In the genomic region with DNA sequence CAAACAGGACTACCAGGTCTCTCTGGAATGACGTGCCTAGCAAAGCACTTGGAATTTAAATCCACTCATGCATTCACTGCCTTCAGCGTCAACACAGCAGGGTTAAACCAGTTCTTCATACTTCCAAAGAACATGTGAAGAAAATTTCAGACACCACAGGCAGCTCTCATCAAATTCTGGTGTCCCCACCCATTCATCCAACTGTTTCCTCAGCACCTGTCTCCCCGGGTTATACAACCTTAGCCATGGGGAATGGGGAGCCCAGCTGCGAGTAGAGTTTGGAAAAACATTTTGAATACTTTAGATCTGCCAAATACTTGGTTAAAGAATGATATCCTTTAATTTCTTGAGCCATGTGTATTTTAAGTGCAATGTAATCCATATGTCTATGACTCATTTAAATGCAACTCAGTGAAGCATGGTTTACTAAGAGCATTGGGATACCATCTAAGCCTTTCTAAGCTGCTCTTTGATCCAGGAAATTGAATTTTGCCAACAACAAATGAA, we compare ENCODE assay signal across 10 cellular contexts. TPM values are rescaled to one million over a fixed set of nuclear protein-coding genes. Genes with fewer than 3 reads are reported as not detected.
A peak's percentile ranks its signal among the peaks of the same experiment; 100 is the strongest.
DNase-seq lines count a peak whose midpoint lies in the region; ATAC-seq and TF ChIP-seq lines count a peak whose summit lies in the region.
"Had no signal": no experiment of that assay in that cellular context is flagged by ENCODE, and none has a peak within 500 bp of the region (broad histone marks: within the 10 kb centered on the region; RNA-seq: fewer than 3 reads in every experiment).

No MANE protein-coding gene starts in this region.

- H3F3A ChIP-seq in SK-N-SH (replicated peaks; ENCODE audit: insufficient read depth) (peaks cover 53% of the 10 kb centered on the region), smooth muscle cell (ENCODE audit: low read depth) (peaks cover 36% of the 10 kb centered on the region)

- TF ChIP-seq RAD21 in SK-N-SH (IDR thresholded peaks at IDR 0.05; ENCODE audit: low read length) = no peak

- peaks cover 95% of the 10 kb centered on the region for H3K79me2 ChIP-seq in SK-N-SH (ENCODE audit: insufficient read depth)
- H3K79me2 ChIP-seq in smooth muscle cell (ENCODE audit: low read depth) = peaks cover 59% of the 10 kb centered on the region

- no peaks in the 10 kb centered on the region for H3K9me3 Mint-ChIP-seq in HFFc6
- no peaks in the 10 kb centered on the region for H3K9me3 Mint-ChIP-seq in activated naive CD4-positive, alpha-beta T cell treated with anti-CD3 and anti-CD28 coated beads, Interleukin-2, amount 50 U/mL, for 72 hours
- H3K9me3 Mint-ChIP-seq: naive thymus-derived CD4-positive, alpha-beta T cell had no signal

- POLR2A ChIA-PET in SK-N-SH (lab: Yijun Ruan, JAX) = no interaction called here

- peak overlapping the region; percentile 74 to 92; a peak in 3 of 4 replicates for H3K27ac ChIP-seq in SK-N-SH (ENCODE audit: low read depth in 2 of 2, low read length in 1 of 2)
- H3K27ac ChIP-seq in smooth muscle cell (ENCODE audit: low read depth) = peak overlapping the region; percentile 91
- H3K27ac ChIP-seq in upper lobe of left lung = no peak overlapping the region

- H3K9ac ChIP-seq in SK-N-SH (peak overlapping the region; percentile 44; the same call in 1 of the 2 replicates), smooth muscle cell (ENCODE audit: low read depth) (peak overlapping the region; percentile 56)

- H3K9me3 ChIP-seq in SK-N-SH (no peaks in the 10 kb centered on the region), smooth muscle cell (replicated peaks; ENCODE audit: low read depth) (no peaks in the 10 kb centered on the region), upper lobe of left lung (no peaks in the 10 kb centered on the region)

- TF ChIP-seq CTCF in HFFc6 (IDR thresholded peaks at IDR 0.05) = no peak
- no peak for TF ChIP-seq CTCF in SK-N-SH (IDR thresholded peaks at IDR 0.05)
- no peak for TF ChIP-seq CTCF in fibroblast of pulmonary artery (IDR thresholded peaks at IDR 0.05; ENCODE audit: low read length, missing control alignments)
- no peak for TF ChIP-seq CTCF in smooth muscle cell (IDR thresholded peaks at IDR 0.05; ENCODE audit: borderline replicate concordance, insufficient read depth, poor library complexity, severe bottlenecking)
- TF ChIP-seq CTCF in upper lobe of left lung (IDR thresholded peaks at IDR 0.05) = no peak

- TF ChIP-seq POLR2A in upper lobe of left lung (IDR thresholded peaks at IDR 0.05) = no peak

- H2AFZ ChIP-seq in SK-N-SH (ENCODE audit: low read depth) = no peak overlapping the region
- no peak overlapping the region for H2AFZ ChIP-seq in smooth muscle cell (ENCODE audit: low read depth)

- H3K4me2 ChIP-seq in SK-N-SH (peak overlapping the region; percentile 64), smooth muscle cell (peak overlapping the region; percentile 75)

- H3K36me3 ChIP-seq in SK-N-SH (replicated peaks in 1 of 2; ENCODE audit: control insufficient read depth in 1 of 2, insufficient read depth in 2 of 2, low read length in 1 of 2) (peaks cover 6 to 47% of the 10 kb centered on the region in 2 experiments), smooth muscle cell (ENCODE audit: low read depth) (no peaks in the 10 kb centered on the region), upper lobe of left lung (no peaks in the 10 kb centered on the region)

- CTCF ChIA-PET in SK-N-SH (lab: Yijun Ruan, JAX) = interaction anchor here (1.4 kb wide), 1 partner anchor 9 kb away, joined by 6 read pairs; no protein-coding TSS in a partner anchor

- no peaks in the 10 kb centered on the region for H3K27me3 ChIP-seq in SK-N-SH (ENCODE audit: insufficient read depth)
- no peaks in the 10 kb centered on the region for H3K27me3 ChIP-seq in smooth muscle cell (ENCODE audit: low read depth)
- H3K27me3 ChIP-seq in upper lobe of left lung = no peaks in the 10 kb centered on the region

- H3K4me3 ChIP-seq in SK-N-SH (ENCODE audit: low read depth in 2 of 2, low read length in 1 of 2) (peak overlapping the region in 1 of 2 experiments; percentile 31; a peak in 1 of 4 replicates), fibroblast of pulmonary artery (replicated peaks; ENCODE audit: low read depth, low read length) (no peak overlapping the region), smooth muscle cell (no peak overlapping the region), upper lobe of left lung (no peak overlapping the region)

- H3K4me1 Mint-ChIP-seq in HFFc6 (ENCODE audit: low read depth) = peaks cover 90% of the 10 kb centered on the region

- H3K27me3 Mint-ChIP-seq in HFFc6 (ENCODE audit: insufficient read depth) = no peaks in the 10 kb centered on the region; the same call in 1 of the 2 replicates
- H3K27me3 Mint-ChIP-seq: naive thymus-derived CD4-positive, alpha-beta T cell had no signal

- peak; percentile 68 for DNase-seq in HFFc6
- DNase-seq in SK-N-SH = no peak
- peak; percentile 33 for DNase-seq in fibroblast of pulmonary artery (ENCODE audit: low read depth)
- no peak for DNase-seq in smooth muscle cell (lab: John Stamatoyannopoulos, UW; ENCODE audit: unreplicated experiment)
- no peak for DNase-seq in upper lobe of left lung
- no peak for DNase-seq in activated naive CD4-positive, alpha-beta T cell treated with anti-CD3 and anti-CD28 coated beads, Interleukin-2, amount 50 U/mL, for 72 hours (ENCODE audit: low spot score in 2 of 2)
- DNase-seq: activated effector memory CD4-positive, alpha-beta T cell treated with anti-CD3 and anti-CD28 coated beads, Interleukin-2, amount 50 U/mL, for 16 hours; naive thymus-derived CD4-positive, alpha-beta T cell; NCI-H2081 treated with DMSO at 0.1 percent for 48 hours had no signal

- ATAC-seq in upper lobe of left lung (ENCODE audit: low FRiP score in 2 of 2) (no peak), GM21737 (IDR thresholded peaks at IDR 0.05; ENCODE audit: unreplicated experiment) (no peak)
- ATAC-seq in activated naive CD4-positive, alpha-beta T cell treated with anti-CD3 and anti-CD28 coated beads, Interleukin-2, amount 50 U/mL, for 72 hours = no peak
- ATAC-seq: naive thymus-derived CD4-positive, alpha-beta T cell had no signal

- peaks cover 38% of the 10 kb centered on the region for H3K36me3 Mint-ChIP-seq in HFFc6 (ENCODE audit: low read depth)
- H3K36me3 Mint-ChIP-seq in activated naive CD4-positive, alpha-beta T cell treated with anti-CD3 and anti-CD28 coated beads, Interleukin-2, amount 50 U/mL, for 72 hours = peaks cover 0 to 42% of the 10 kb centered on the region in 2 donors

- 48% methylated on average over 4 of the region's 4 CpGs for WGBS in SK-N-SH (ENCODE audit: low lambda C conversion rate)
- WGBS in smooth muscle cell (ENCODE audit: low lambda C conversion rate) = 24% methylated on average over 4 of the region's 4 CpGs
- WGBS in upper lobe of left lung, 2 donors = 70 to 79% methylated on average over 4 of the region's 4 CpGs

- no peaks in the 10 kb centered on the region for H3K9me2 ChIP-seq in SK-N-SH

- peak overlapping the region; percentile 90 for H3K27ac Mint-ChIP-seq in HFFc6
- no peak overlapping the region for H3K27ac Mint-ChIP-seq in activated naive CD4-positive, alpha-beta T cell treated with anti-CD3 and anti-CD28 coated beads, Interleukin-2, amount 50 U/mL, for 72 hours
- H3K27ac Mint-ChIP-seq: naive thymus-derived CD4-positive, alpha-beta T cell had no signal

- peak overlapping the region; percentile 50 for H3K4me3 Mint-ChIP-seq in HFFc6

- H3K4me1 ChIP-seq in SK-N-SH (ENCODE audit: control insufficient read depth in 1 of 2, insufficient read depth in 2 of 2, low read depth in 1 of 2, low read length in 1 of 2) (peaks cover 19 to 68% of the 10 kb centered on the region in 2 experiments), smooth muscle cell (ENCODE audit: low read depth) (peaks cover 35% of the 10 kb centered on the region), upper lobe of left lung (peaks cover 19 to 46% (median 43%) of the 10 kb centered on the region in 4 donors)

- TF ChIP-seq EP300 in SK-N-SH (IDR thresholded peaks at IDR 0.05; ENCODE audit: borderline replicate concordance in 1 of 2, low read depth in 1 of 2, low read length in 1 of 2) = peak in 1 of 2 experiments; percentile 87; a peak in 2 of 4 replicates
- TF ChIP-seq EP300 in upper lobe of left lung (IDR thresholded peaks at IDR 0.05) = no peak

- H4K20me1 ChIP-seq in SK-N-SH (ENCODE audit: insufficient read depth) (peaks cover 41% of the 10 kb centered on the region), smooth muscle cell (ENCODE audit: low read depth) (peaks cover 79% of the 10 kb centered on the region)

TF ChIP-seq in SK-N-SH, 30 proteins besides CTCF, POLR2A, EP300 and RAD21 (continues in another document):
- no peak for TF ChIP-seq REST (IDR thresholded peaks at IDR 0.05; ENCODE audit: low read depth, low read length)

RNA-seq across cellular contexts. Expression of gene ADAM19, which starts 17.4 kb away (rescaled TPM):
- total RNA-seq in HFFc6 (2021; fragmentation: NEBNext Ultra II Directional; extraction: Animal tissue kit (Norgen Biotek cat#: 25700)) = 100 to 1,000 TPM in 2 of 6 experiments, 10 to 100 TPM in 4; 75.4 to 152 (median 83.2) TPM
- polyA plus RNA-seq in SK-N-SH (2012; rRNA removed) (43.1 and 46.9 TPM in 2 replicates), smooth muscle cell (62.2 and 62.6 TPM in 2 replicates)
- polyA plus RNA-seq in SK-N-SH (2012; cell fraction: cytosol; rRNA removed) = 33.7 and 41.3 TPM in 2 replicates
- 61.7 and 79.6 TPM in 2 replicates for polyA plus RNA-seq in SK-N-SH (2012; cell fraction: nucleus; rRNA removed)
- total RNA-seq in smooth muscle cell (112 and 117 TPM in 2 replicates), upper lobe of left lung (10 to 100 TPM in 2 of 6 donors, 1 to 10 TPM in 4; 5.5 to 17.0 (median 7.1) TPM)
- 10 to 100 TPM in 1 of 2 donors, 1 to 10 TPM in 1; 9.5 to 85.9 TPM for total RNA-seq in activated naive CD4-positive, alpha-beta T cell treated with anti-CD3 and anti-CD28 coated beads, Interleukin-2, amount 50 U/mL, for 72 hours

Comparison
In these comparisons a context has a peak if more than half of its experiments do, and no peak if none do; other contexts are left out.
1. DNase-seq: peak in HFFc6 (single experiment) and fibroblast of pulmonary artery (single experiment); none in SK-N-SH (single experiment), smooth muscle cell (single experiment), upper lobe of left lung (0 of 2) and activated naive CD4-positive, alpha-beta T cell treated with anti-CD3 and anti-CD28 coated beads, Interleukin-2, amount 50 U/mL, for 72 hours (0 of 2).
2. H3K27ac ChIP-seq: peak in SK-N-SH (2 of 2) and smooth muscle cell (single experiment); none in upper lobe of left lung (0 of 4).